In the genomic region with DNA sequence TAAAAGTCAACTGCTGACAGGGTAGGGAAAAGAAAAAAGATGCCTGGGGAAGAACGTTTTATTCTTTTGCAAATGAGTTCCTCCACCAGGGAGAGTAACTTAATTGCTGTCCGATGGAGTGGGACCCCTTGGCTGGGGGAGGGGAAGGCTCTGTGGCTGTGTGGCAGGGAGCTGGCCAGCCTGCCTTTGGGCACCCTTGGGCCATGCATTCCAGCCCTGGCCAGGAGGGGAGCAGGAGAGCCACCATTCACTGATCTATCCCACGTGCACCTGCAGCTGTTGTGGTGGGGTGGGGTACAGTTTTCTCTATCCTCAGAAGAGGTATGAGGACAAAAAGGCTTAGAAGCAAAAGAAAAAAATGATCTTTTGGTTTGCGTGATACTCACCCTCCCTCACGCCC, we compare ENCODE assay signal across 1 cellular context.
A peak's percentile ranks its signal among the peaks of the same experiment; 100 is the strongest.
TF ChIP-seq lines count a peak whose summit lies in the region.

No MANE protein-coding gene starts in this region.

TF ChIP-seq in WTC11, 78 proteins besides CTCF, POLR2A, EP300 and RAD21 (continued from another document):
- TF ChIP-seq ZBTB43 (CRISPR knock-in tag; IDR thresholded peaks at IDR 0.05) (no peak), ZNF121 (CRISPR knock-in tag; IDR thresholded peaks at IDR 0.05) (peak; percentile 57; the same call in 1 of the 2 replicates), ZNF423 (CRISPR knock-in tag; IDR thresholded peaks at IDR 0.05) (peak; percentile 86), GRHL2 (CRISPR knock-in tag; IDR thresholded peaks at IDR 0.05; ENCODE audit: insufficient replicate concordance, severe bottlenecking) (no peak), SP1 (CRISPR knock-in tag; conservative IDR thresholded peaks at IDR 0.05) (0 out of 2 replicates have a peak, but pooled peaks have one; percentile 20), TEAD1 (CRISPR knock-in tag; IDR thresholded peaks at IDR 0.05) (peak; percentile 79; the same call in 1 of the 2 replicates), TEAD4 (CRISPR knock-in tag; IDR thresholded peaks at IDR 0.05) (0 out of 2 replicates have a peak, but pooled peaks have one; percentile 34), ZNF281 (CRISPR knock-in tag; IDR thresholded peaks at IDR 0.05) (peak; percentile 88), ETV6 (CRISPR knock-in tag; IDR thresholded peaks at IDR 0.05) (0 out of 2 replicates have a peak, but pooled peaks have one; percentile 22)
- TF ChIP-seq, protein P1, sequence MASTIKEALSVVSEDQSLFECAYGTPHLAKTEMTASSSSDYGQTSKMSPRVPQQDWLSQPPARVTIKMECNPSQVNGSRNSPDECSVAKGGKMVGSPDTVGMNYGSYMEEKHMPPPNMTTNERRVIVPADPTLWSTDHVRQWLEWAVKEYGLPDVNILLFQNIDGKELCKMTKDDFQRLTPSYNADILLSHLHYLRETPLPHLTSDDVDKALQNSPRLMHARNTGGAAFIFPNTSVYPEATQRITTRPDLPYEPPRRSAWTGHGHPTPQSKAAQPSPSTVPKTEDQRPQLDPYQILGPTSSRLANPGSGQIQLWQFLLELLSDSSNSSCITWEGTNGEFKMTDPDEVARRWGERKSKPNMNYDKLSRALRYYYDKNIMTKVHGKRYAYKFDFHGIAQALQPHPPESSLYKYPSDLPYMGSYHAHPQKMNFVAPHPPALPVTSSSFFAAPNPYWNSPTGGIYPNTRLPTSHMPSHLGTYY (CRISPR knock-in tag; IDR thresholded peaks at IDR 0.05): peak; percentile 49; the same call in 1 of the 2 replicates
